31 cellular contexts compared by ENCODE assay signal in genomic region chr10:100835810-100836209, GRCh38.
DNase-seq lines count a peak whose midpoint lies in the region; ATAC-seq, FAIRE-seq and TF ChIP-seq lines count a peak whose summit lies in the region.
"Had no signal": no experiment of that assay in that cellular context is flagged by ENCODE, and none has a peak within 500 bp of the region (broad histone marks: within the 10 kb centered on the region; RNA-seq: fewer than 3 reads in every experiment).

No MANE protein-coding gene starts in this region.

- 0% methylated on average over 5 of the region's 7 CpGs for whole genome bisulfite sequencing in K562 (ENCODE audit: insufficient coverage, low coverage, missing lambda C conversion rate)

- H3K9ac ChIP-seq in K562 (ENCODE audit: insufficient read depth in 1 of 2, low read depth in 2 of 2, low read length in 2 of 2): no peak overlapping the region
- H3K9ac ChIP-seq: BLaER1; BLaER1 treated with 17β-estradiol and CSF1 and Interleukin-3, amounts not matched to agents 10 nM and 100 nM had no signal

- H3K4me1 ChIP-seq in K562 (replicated peaks in 1 of 2; ENCODE audit: control insufficient read depth in 2 of 2, insufficient read depth in 2 of 2, low read length in 2 of 2): no peaks in the 10 kb centered on the region
- H3K4me1 ChIP-seq: A549, BE2C, BLaER1, Caco-2 had no signal

- H3K79me2 ChIP-seq in K562 (ENCODE audit: control insufficient read depth, insufficient read depth, low read length): no peaks in the 10 kb centered on the region

- no peak for TF ChIP-seq EP300 in K562 (IDR thresholded peaks at IDR 0.05; ENCODE audit: low read length)

- H3K4me2 ChIP-seq in K562 (ENCODE audit: insufficient read depth, low read length): no peak overlapping the region
- H3K4me2 ChIP-seq: A549; BLaER1; BLaER1 treated with 17β-estradiol and CSF1 and Interleukin-3, amounts not matched to agents 10 nM and 100 nM had no signal

- intact Hi-C loops in K562 (cut with micrococcal nuclease): no loop called here

- no peak for ATAC-seq in K562
- no peak for ATAC-seq in HG02642 (IDR thresholded peaks at IDR 0.05; ENCODE audit: poor library complexity, unreplicated experiment)
- ATAC-seq: A549; CD8-positive, alpha-beta T cell had no signal

- no peak for TF ChIP-seq POLR2A in K562 (conservative IDR thresholded peaks at IDR 0.05)

- H3K9me3 ChIP-seq in K562 (replicated peaks; ENCODE audit: control insufficient read depth, insufficient read depth, low read depth, low read length): no peaks in the 10 kb centered on the region
- H3K9me3 ChIP-seq: BE2C, BLaER1 had no signal

- BruUV-seq in K562 (replicated peaks; lab: Mats Ljungman, UMichigan): no TSS peak

- POLR2A ChIA-PET in K562 (lab: Yijun Ruan, JAX): no interaction called here

- no peak overlapping the region for H3K4me3 ChIP-seq in K562
- H3K4me3 ChIP-seq: A549; BLaER1; BLaER1 treated with 17β-estradiol and CSF1 and Interleukin-3, amounts not matched to agents 10 nM and 100 nM had no signal

- H4K20me1 ChIP-seq in K562 (replicated peaks; ENCODE audit: control insufficient read depth, insufficient read depth, low read length): no peaks in the 10 kb centered on the region
- H4K20me1 ChIP-seq: BLaER1 had no signal

- in situ Hi-C loops in K562 (cut with MboI): no loop called here

- H2AFZ ChIP-seq in K562 (ENCODE audit: low read depth, low read length): no peak overlapping the region

- no peak for TF ChIP-seq RAD21 in K562 (CRISPR knock-in tag; conservative IDR thresholded peaks at IDR 0.05 in 1 of 2, IDR thresholded peaks at IDR 0.05 in 1 of 2)

- peaks cover 0 to 10% of the 10 kb centered on the region in 2 experiments; a peak in 2 of 5 replicates for H3K27me3 ChIP-seq in K562 (ENCODE audit: control insufficient read depth in 2 of 2, insufficient read depth in 2 of 2, low read length in 2 of 2)

- DNase-seq in NCI-H82 (lab: John Stamatoyannopoulos, UW) (peak; percentile 9), NCI-H82 treated with DMSO at 0.1 percent for 48 hours (lab: John Stamatoyannopoulos, UW; ENCODE audit: unreplicated experiment) (no peak), K562 (ENCODE audit: extremely low read depth in 1 of 4, low spot score in 3 of 4) (no peak)
- DNase-seq: 8988T; ACHN; AML-193; BE2C; C1 segment of cervical spinal cord; Caco-2; Calu3; CD4-positive, alpha-beta memory T cell; CD4-positive, alpha-beta T cell; CD4-positive, CD25-positive, alpha-beta regulatory T cell; CD8-positive, alpha-beta memory T cell; CD8-positive, alpha-beta T cell; COR-L47; DMS 273 treated with DMSO at 0.1 percent for 48 hours; DMS153; DMS53; DMS79; DMS79 treated with DMSO at 0.1 percent for 48 hours; DND-41; EL had no signal

- H3K27ac ChIP-seq in K562 (ENCODE audit: extremely low read depth, low read depth, low read length): no peak overlapping the region
- H3K27ac ChIP-seq: 22Rv1; A549; BLaER1; BLaER1 treated with 17β-estradiol and CSF1 and Interleukin-3, amounts not matched to agents 10 nM and 100 nM; C4-2B had no signal

- CTCF ChIA-PET in K562 (lab: Yijun Ruan, JAX; ENCODE audit: low intra/inter-chr PET ratio): no interaction called here

- no peak for TF ChIP-seq CTCF in K562 (IDR thresholded peaks at IDR 0.05 in 2 of 3, conservative IDR thresholded peaks at IDR 0.05 in 1 of 3; ENCODE audit: insufficient read depth in 2 of 3, low read depth in 1 of 3, low read length in 3 of 3)

- H3K9me1 ChIP-seq in K562 (ENCODE audit: control insufficient read depth, insufficient read depth, low read length): no peaks in the 10 kb centered on the region

- H3K36me3 ChIP-seq in K562 (ENCODE audit: control insufficient read depth, insufficient read depth, low read length): no peaks in the 10 kb centered on the region
- H3K36me3 ChIP-seq: BE2C; BLaER1; BLaER1 treated with 17β-estradiol and CSF1 and Interleukin-3, amounts not matched to agents 10 nM and 100 nM had no signal

- FAIRE-seq in K562 (lab: Jason Lieb, UNC): no peak
- FAIRE-seq: A204.1, A549, D721Med had no signal

TF ChIP-seq in K562, 482 proteins besides CTCF, POLR2A, EP300 and RAD21:
- no peak for TF ChIP-seq HDAC3 (IDR thresholded peaks at IDR 0.05; ENCODE audit: borderline replicate concordance, partially characterized antibody)
- no peak for TF ChIP-seq HEY1 (CRISPR knock-in tag; IDR thresholded peaks at IDR 0.05; ENCODE audit: borderline replicate concordance)
- TF ChIP-seq MTF1 (CRISPR knock-in tag; IDR thresholded peaks at IDR 0.05; ENCODE audit: borderline replicate concordance): no peak
- peak; percentile 58 to 62 for TF ChIP-seq NRF1 (conservative IDR thresholded peaks at IDR 0.05 in 1 of 2, IDR thresholded peaks at IDR 0.05 in 1 of 2)
- no peak for TF ChIP-seq RBM14 (IDR thresholded peaks at IDR 0.05; ENCODE audit: borderline replicate concordance, insufficient read depth, low read depth, low read length)
- no peak for TF ChIP-seq E2F1 (CRISPR knock-in tag; IDR thresholded peaks at IDR 0.05)
